ENCODE assay signal across 10 cellular contexts in the genomic region with DNA sequence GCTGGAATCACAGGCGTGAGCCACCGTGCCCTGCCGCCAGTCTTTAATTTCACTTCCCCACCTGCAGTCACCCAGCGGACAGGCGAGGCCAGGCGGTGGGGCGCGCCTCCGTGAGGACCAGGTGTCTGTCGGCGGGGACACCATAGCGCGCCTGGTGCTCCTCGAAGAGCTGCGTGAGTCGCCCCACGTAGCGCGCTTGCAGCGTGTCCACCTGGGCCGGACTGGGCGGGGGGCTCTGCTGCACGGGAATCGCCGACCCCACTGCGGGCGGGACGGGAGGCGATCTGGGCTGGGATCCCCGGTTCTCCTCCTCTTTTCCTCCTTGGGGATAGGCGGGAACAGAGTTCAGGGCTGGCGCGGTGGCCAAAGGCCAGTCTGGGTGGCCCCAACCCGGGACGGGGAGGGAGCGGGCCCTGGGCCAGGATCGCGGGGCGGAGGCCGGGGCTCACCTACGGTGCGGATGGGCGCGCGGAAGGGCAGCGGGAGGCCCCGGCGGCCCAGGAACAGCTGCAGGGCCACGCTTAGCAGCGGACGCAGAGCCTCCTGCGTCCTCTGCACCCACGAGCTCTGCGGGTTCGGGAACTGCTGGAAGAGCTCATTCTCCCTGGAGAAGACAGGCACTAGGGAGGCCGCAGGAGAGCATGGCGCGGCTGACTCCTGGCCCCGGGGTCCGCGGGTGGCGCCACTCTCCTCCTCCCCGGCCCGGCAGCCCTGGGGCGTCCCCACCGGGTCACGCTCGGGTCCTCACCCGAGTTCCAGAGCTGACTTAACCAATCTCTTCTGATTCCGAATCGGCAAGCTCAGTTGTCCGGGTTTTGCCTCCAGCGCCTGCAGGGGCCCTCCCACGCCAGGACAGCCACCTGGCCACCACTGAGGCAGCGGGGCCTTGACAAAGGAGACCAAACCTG. TPM values are rescaled to one million over a fixed set of nuclear protein-coding genes. Genes with fewer than 3 reads are reported as not detected.
DNase-seq lines count a peak whose midpoint lies in the region; ATAC-seq, FAIRE-seq and TF ChIP-seq lines count a peak whose summit lies in the region.
"Had no signal": no experiment of that assay in that cellular context is flagged by ENCODE, and none has a peak within 500 bp of the region (broad histone marks: within the 10 kb centered on the region; RNA-seq: fewer than 3 reads in every experiment).

No MANE protein-coding gene starts in this region.

- no peak overlapping the region for H3K4me3 ChIP-seq in CD4-positive, alpha-beta memory T cell (ENCODE audit: low read length in 2 of 2)
- H3K4me3 ChIP-seq in left lung, result no peak overlapping the region

- POLR2A ChIA-PET in CD4-positive, alpha-beta memory T cell (lab: Charles Lee; ENCODE audit: partially characterized antibody), result interaction anchor here (1.0 to 1.2 kb wide), 2 partner anchors 15 to 43 kb away, joined by 3 to 4 read pairs; a partner anchor contains a TSS
- POLR2A ChIA-PET in WTC11 (lab: Charles Lee), result interaction anchor here (0.6 to 1.4 kb wide), 4 partner anchors 16 to 124 kb away, joined by 5 to 8 read pairs (median 6); a partner anchor contains a TSS

- H3K9me3 Mint-ChIP-seq in CD4-positive, alpha-beta memory T cell, result no peaks in the 10 kb centered on the region
- H3K9me3 Mint-ChIP-seq in WTC11, result no peaks in the 10 kb centered on the region
- H3K9me3 Mint-ChIP-seq: mesothelial cell of epicardium; T-helper 2 cell treated with Interferon-gamma antibody and Interleukin-4, amounts not matched to agents 5 μg/mL and 100 μg/mL, for 36 hours had no signal

- H3K36me3 Mint-ChIP-seq in CD4-positive, alpha-beta memory T cell, result peaks cover 6 to 8% of the 10 kb centered on the region in 2 donors
- no peaks in the 10 kb centered on the region for H3K36me3 Mint-ChIP-seq in WTC11
- H3K36me3 Mint-ChIP-seq: CD4-positive, CD25-positive, alpha-beta regulatory T cell had no signal

- no peaks in the 10 kb centered on the region for H3K27me3 ChIP-seq in CD4-positive, alpha-beta memory T cell (ENCODE audit: insufficient read depth, low read length)
- peaks cover 27 to 66% of the 10 kb centered on the region in 2 donors for H3K27me3 ChIP-seq in left lung

- intact Hi-C loops in CD4-positive, alpha-beta memory T cell (cut with micrococcal nuclease), result no loop called here
- intact Hi-C loops in left lung (cut with DNase I), result no loop called here

- H3K9me3 ChIP-seq in CD4-positive, alpha-beta memory T cell (ENCODE audit: control insufficient read depth in 1 of 2, low read length in 2 of 2), result no peaks in the 10 kb centered on the region
- no peaks in the 10 kb centered on the region for H3K9me3 ChIP-seq in left lung

- peaks cover 11 to 15% of the 10 kb centered on the region in 2 donors for H3K27me3 Mint-ChIP-seq in CD4-positive, alpha-beta memory T cell
- peaks cover 16% of the 10 kb centered on the region for H3K27me3 Mint-ChIP-seq in WTC11 (ENCODE audit: low read depth)

- peaks cover 13% of the 10 kb centered on the region for H3K4me1 ChIP-seq in CD4-positive, alpha-beta memory T cell (ENCODE audit: insufficient read depth, low read length)
- H3K4me1 ChIP-seq in left lung, result peaks cover 0 to 4% of the 10 kb centered on the region in 2 donors

- H3K4me3 Mint-ChIP-seq in CD4-positive, alpha-beta memory T cell, result peak overlapping the region in 5 of 8 donors; percentile 15 to 52 (median 44)
- peak overlapping the region; percentile 72 for H3K4me3 Mint-ChIP-seq in WTC11
- H3K4me3 Mint-ChIP-seq: CD4-positive, CD25-positive, alpha-beta regulatory T cell; mesothelial cell of epicardium; T-helper 2 cell treated with Interferon-gamma antibody and Interleukin-4, amounts not matched to agents 5 μg/mL and 100 μg/mL, for 36 hours had no signal

- peak; percentile 62 for ATAC-seq in WTC11
- ATAC-seq in left lung, result peak; percentile 42
- ATAC-seq in HG02852 (IDR thresholded peaks at IDR 0.05; ENCODE audit: unreplicated experiment), result no peak
- ATAC-seq in GM21526 (IDR thresholded peaks at IDR 0.05; ENCODE audit: low FRiP score, unreplicated experiment), result no peak

- no peak for FAIRE-seq in urothelium cell line (lab: Jason Lieb, UNC)

- no peak for DNase-seq in CD4-positive, alpha-beta memory T cell
- DNase-seq in WTC11 (ENCODE audit: low spot score) (peak; percentile 56), left lung (no peak), urothelium cell line (ENCODE audit: low spot score) (no peak)
- DNase-seq: CD4-positive, CD25-positive, alpha-beta regulatory T cell; stimulated activated CD4-positive, alpha-beta T cell treated with anti-CD3 and anti-CD28 coated beads, Interleukin-2, amount 100 ng/mL, for 48 hours had no signal

- no peak overlapping the region for H3K27ac Mint-ChIP-seq in CD4-positive, alpha-beta memory T cell
- no peak overlapping the region for H3K27ac Mint-ChIP-seq in WTC11
- H3K27ac Mint-ChIP-seq: CD4-positive, CD25-positive, alpha-beta regulatory T cell; mesothelial cell of epicardium; T-helper 2 cell treated with Interferon-gamma antibody and Interleukin-4, amounts not matched to agents 5 μg/mL and 100 μg/mL, for 36 hours had no signal

- H3K4me1 Mint-ChIP-seq in CD4-positive, alpha-beta memory T cell, result peaks cover 7 to 25% (median 13%) of the 10 kb centered on the region in 4 donors
- peaks cover 28% of the 10 kb centered on the region for H3K4me1 Mint-ChIP-seq in WTC11

- no peak overlapping the region for H3K27ac ChIP-seq in CD4-positive, alpha-beta memory T cell (ENCODE audit: low read depth, low read length)
- no peak overlapping the region for H3K27ac ChIP-seq in left lung

- H3K36me3 ChIP-seq in CD4-positive, alpha-beta memory T cell (ENCODE audit: insufficient read depth, low read length), result no peaks in the 10 kb centered on the region
- H3K36me3 ChIP-seq in left lung, result peaks cover 0 to 14% of the 10 kb centered on the region in 2 donors

- CTCF ChIA-PET in CD4-positive, alpha-beta memory T cell (lab: Charles Lee; ENCODE audit: partially characterized antibody), result interaction anchor here (0.8 to 5.9 kb wide), 3 partner anchors 9 to 16 kb away, joined by 3 to 45 read pairs (median 4); a partner anchor contains a TSS
- CTCF ChIA-PET in WTC11 (lab: Charles Lee), result interaction anchor here (0.5 to 5.3 kb wide), 14 partner anchors 10 to 1097 kb away, joined by 3 to 57 read pairs (median 4); a partner anchor contains a TSS

- TF ChIP-seq CTCF in WTC11 (IDR thresholded peaks at IDR 0.05) (no peak), left lung (IDR thresholded peaks at IDR 0.05) (no peak)

TF ChIP-seq in WTC11, 78 proteins besides CTCF, POLR2A, EP300 and RAD21 (continues in another document):
- TF ChIP-seq ZNF396 (CRISPR knock-in tag; IDR thresholded peaks at IDR 0.05; ENCODE audit: borderline replicate concordance), result no peak
- TF ChIP-seq TEAD1 (CRISPR knock-in tag; IDR thresholded peaks at IDR 0.05), result no peak
- TF ChIP-seq, protein P1, sequence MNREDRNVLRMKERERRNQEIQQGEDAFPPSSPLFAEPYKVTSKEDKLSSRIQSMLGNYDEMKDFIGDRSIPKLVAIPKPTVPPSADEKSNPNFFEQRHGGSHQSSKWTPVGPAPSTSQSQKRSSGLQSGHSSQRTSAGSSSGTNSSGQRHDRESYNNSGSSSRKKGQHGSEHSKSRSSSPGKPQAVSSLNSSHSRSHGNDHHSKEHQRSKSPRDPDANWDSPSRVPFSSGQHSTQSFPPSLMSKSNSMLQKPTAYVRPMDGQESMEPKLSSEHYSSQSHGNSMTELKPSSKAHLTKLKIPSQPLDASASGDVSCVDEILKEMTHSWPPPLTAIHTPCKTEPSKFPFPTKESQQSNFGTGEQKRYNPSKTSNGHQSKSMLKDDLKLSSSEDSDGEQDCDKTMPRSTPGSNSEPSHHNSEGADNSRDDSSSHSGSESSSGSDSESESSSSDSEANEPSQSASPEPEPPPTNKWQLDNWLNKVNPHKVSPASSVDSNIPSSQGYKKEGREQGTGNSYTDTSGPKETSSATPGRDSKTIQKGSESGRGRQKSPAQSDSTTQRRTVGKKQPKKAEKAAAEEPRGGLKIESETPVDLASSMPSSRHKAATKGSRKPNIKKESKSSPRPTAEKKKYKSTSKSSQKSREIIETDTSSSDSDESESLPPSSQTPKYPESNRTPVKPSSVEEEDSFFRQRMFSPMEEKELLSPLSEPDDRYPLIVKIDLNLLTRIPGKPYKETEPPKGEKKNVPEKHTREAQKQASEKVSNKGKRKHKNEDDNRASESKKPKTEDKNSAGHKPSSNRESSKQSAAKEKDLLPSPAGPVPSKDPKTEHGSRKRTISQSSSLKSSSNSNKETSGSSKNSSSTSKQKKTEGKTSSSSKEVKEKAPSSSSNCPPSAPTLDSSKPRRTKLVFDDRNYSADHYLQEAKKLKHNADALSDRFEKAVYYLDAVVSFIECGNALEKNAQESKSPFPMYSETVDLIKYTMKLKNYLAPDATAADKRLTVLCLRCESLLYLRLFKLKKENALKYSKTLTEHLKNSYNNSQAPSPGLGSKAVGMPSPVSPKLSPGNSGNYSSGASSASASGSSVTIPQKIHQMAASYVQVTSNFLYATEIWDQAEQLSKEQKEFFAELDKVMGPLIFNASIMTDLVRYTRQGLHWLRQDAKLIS (CRISPR knock-in tag; IDR thresholded peaks at IDR 0.05; ENCODE audit: borderline replicate concordance), result no peak
- TF ChIP-seq GABPB1 (CRISPR knock-in tag; IDR thresholded peaks at IDR 0.05), result peak; percentile 35
- TF ChIP-seq, protein P2, sequence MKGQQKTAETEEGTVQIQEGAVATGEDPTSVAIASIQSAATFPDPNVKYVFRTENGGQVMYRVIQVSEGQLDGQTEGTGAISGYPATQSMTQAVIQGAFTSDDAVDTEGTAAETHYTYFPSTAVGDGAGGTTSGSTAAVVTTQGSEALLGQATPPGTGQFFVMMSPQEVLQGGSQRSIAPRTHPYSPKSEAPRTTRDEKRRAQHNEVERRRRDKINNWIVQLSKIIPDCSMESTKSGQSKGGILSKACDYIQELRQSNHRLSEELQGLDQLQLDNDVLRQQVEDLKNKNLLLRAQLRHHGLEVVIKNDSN (CRISPR knock-in tag; IDR thresholded peaks at IDR 0.05), result no peak
- TF ChIP-seq ZNF138 (CRISPR knock-in tag; conservative IDR thresholded peaks at IDR 0.05), result 0 out of 2 replicates have a peak, but pooled peaks have one; percentile 29

RNA-seq across cellular contexts. Expression of a gene that starts 1.1 kb away (rescaled TPM):
- not detected for total RNA-seq in CD4-positive, alpha-beta memory T cell
- polyA plus RNA-seq in CD4-positive, alpha-beta memory T cell, result not detected
- 0.81 to 0.92 TPM (median 0.82 TPM) in 3 replicates for total RNA-seq in WTC11 (2021)
- not detected for total RNA-seq in left lung
- total RNA-seq: CD4-positive, CD25-positive, alpha-beta regulatory T cell; mesothelial cell of epicardium had no signal
- polyA plus RNA-seq: CD4-positive, CD25-positive, alpha-beta regulatory T cell had no signal

RNA-seq across cellular contexts. Expression of a gene that starts 15.4 kb away (rescaled TPM):
- 10 to 100 TPM; 64.0 to 72.4 TPM for total RNA-seq in CD4-positive, alpha-beta memory T cell
- 10 to 100 TPM; 24.6 to 30.4 TPM for polyA plus RNA-seq in CD4-positive, alpha-beta memory T cell
- 45.3 to 48.3 TPM (median 48.1 TPM) in 3 replicates for total RNA-seq in WTC11 (2021)
- 100 to 1,000 TPM in 1 of 2 donors, 10 to 100 TPM in 1; 97.1 to 120 TPM for total RNA-seq in left lung

RNA-seq across cellular contexts. Expression of a gene that starts 16.0 kb away (rescaled TPM):
- total RNA-seq in CD4-positive, alpha-beta memory T cell, result 10 to 100 TPM; 44.6 to 46.0 TPM
- 10 to 100 TPM; 61.0 to 83.5 TPM for polyA plus RNA-seq in CD4-positive, alpha-beta memory T cell
- total RNA-seq in WTC11 (2021) (61.9 to 63.9 TPM (median 62.8 TPM) in 3 replicates), left lung (10 to 100 TPM; 66.1 to 70.5 TPM)

RNA-seq across cellular contexts. Expression of a gene that starts 21.9 kb away (rescaled TPM):
- not detected for total RNA-seq in CD4-positive, alpha-beta memory T cell
- polyA plus RNA-seq in CD4-positive, alpha-beta memory T cell, result not detected
- total RNA-seq in WTC11 (2021) (0.32 to 0.62 TPM (median 0.39 TPM) in 3 replicates), left lung (not detected)
- total RNA-seq: CD4-positive, CD25-positive, alpha-beta regulatory T cell; mesothelial cell of epicardium had no signal
- polyA plus RNA-seq: CD4-positive, CD25-positive, alpha-beta regulatory T cell had no signal

RNA-seq across cellular contexts. Expression of a gene that starts 35.7 kb away (rescaled TPM):
- total RNA-seq in CD4-positive, alpha-beta memory T cell, result 10 to 100 TPM; 47.1 to 50.4 TPM
- polyA plus RNA-seq in CD4-positive, alpha-beta memory T cell, result under 1 TPM; 0.36 to 0.99 TPM
- total RNA-seq in WTC11 (2021) (5.9 to 6.9 TPM (median 6.5 TPM) in 3 replicates), left lung (1 to 10 TPM; 7.6 to 8.4 TPM)

Comparison
In these comparisons a context has a peak if more than half of its experiments do, and no peak if none do; other contexts are left out.
1. ATAC-seq: peak in WTC11 (single experiment) and left lung (single experiment); none in HG02852 (single experiment) and GM21526 (single experiment).